Comparison of ENCODE assay signal across 1 cellular context in the genomic region with DNA sequence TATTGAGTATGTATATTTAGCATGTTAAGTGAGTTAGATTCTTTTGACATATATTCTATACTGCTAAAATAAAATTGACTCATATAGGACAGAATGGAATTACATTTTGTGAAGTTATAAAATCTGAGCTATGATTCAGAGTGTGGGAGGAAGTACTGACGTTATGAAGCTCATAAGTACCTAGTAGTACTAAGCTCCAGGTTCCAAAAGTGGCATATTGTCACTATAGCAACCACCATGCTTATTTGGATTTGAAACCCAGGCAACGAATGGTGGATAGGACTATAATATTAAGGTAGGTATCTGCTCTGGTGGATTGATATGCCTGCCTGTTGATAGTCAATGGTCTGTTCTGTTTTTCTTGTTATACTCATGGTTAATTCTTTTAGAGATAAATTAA.
TF ChIP-seq lines count a peak whose summit lies in the region.

No MANE protein-coding gene starts in this region.

TF ChIP-seq in HepG2, 621 proteins besides CTCF, POLR2A, EP300 and RAD21:
- TF ChIP-seq HDAC6 (IDR thresholded peaks at IDR 0.05; ENCODE audit: low read depth, low read length) (0 out of 2 replicates have a peak, but pooled peaks have one; percentile 28), ZSCAN9 (CRISPR knock-in tag; IDR thresholded peaks at IDR 0.05; ENCODE audit: borderline replicate concordance) (peak; percentile 37; the same call in 1 of the 2 replicates), RFX1 (IDR thresholded peaks at IDR 0.05) (0 out of 2 replicates have a peak, but pooled peaks have one; percentile 13), ZNF569 (CRISPR knock-in tag; IDR thresholded peaks at IDR 0.05; ENCODE audit: borderline replicate concordance) (0 out of 2 replicates have a peak, but pooled peaks have one; percentile 35), ZNF382 (CRISPR knock-in tag; IDR thresholded peaks at IDR 0.05; ENCODE audit: borderline replicate concordance) (0 out of 2 replicates have a peak, but pooled peaks have one; percentile 8)
- TF ChIP-seq, protein P1, sequence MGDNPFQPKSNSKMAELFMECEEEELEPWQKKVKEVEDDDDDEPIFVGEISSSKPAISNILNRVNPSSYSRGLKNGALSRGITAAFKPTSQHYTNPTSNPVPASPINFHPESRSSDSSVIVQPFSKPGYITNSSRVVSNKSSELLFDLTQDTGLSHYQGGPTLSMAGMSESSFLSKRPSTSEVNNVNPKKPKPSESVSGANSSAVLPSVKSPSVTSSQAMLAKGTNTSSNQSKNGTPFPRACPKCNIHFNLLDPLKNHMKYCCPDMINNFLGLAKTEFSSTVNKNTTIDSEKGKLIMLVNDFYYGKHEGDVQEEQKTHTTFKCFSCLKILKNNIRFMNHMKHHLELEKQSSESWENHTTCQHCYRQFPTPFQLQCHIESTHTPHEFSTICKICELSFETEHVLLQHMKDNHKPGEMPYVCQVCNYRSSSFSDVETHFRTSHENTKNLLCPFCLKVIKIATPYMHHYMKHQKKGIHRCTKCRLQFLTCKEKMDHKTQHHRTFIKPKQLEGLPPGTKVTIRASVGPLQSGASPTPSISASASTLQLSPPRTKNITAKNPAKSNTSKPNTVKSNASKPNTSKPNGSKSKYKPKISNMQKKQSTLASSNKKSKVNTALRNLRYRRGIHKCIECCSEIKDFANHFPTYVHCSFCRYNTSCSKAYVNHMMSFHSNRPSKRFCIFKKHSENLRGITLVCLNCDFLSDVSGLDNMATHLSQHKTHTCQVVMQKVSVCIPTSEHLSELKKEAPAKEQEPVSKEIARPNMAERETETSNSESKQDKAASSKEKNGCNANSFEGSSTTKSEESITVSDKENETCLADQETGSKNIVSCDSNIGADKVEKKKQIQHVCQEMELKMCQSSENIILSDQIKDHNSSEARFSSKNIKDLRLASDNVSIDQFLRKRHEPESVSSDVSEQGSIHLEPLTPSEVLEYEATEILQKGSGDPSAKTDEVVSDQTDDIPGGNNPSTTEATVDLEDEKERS (CRISPR knock-in tag; IDR thresholded peaks at IDR 0.05) = no peak
- TF ChIP-seq, protein P2, sequence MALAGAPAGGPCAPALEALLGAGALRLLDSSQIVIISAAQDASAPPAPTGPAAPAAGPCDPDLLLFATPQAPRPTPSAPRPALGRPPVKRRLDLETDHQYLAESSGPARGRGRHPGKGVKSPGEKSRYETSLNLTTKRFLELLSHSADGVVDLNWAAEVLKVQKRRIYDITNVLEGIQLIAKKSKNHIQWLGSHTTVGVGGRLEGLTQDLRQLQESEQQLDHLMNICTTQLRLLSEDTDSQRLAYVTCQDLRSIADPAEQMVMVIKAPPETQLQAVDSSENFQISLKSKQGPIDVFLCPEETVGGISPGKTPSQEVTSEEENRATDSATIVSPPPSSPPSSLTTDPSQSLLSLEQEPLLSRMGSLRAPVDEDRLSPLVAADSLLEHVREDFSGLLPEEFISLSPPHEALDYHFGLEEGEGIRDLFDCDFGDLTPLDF (CRISPR knock-in tag; IDR thresholded peaks at IDR 0.05) = no peak
